ENCODE assay signal across 8 cellular contexts in the genomic region with DNA sequence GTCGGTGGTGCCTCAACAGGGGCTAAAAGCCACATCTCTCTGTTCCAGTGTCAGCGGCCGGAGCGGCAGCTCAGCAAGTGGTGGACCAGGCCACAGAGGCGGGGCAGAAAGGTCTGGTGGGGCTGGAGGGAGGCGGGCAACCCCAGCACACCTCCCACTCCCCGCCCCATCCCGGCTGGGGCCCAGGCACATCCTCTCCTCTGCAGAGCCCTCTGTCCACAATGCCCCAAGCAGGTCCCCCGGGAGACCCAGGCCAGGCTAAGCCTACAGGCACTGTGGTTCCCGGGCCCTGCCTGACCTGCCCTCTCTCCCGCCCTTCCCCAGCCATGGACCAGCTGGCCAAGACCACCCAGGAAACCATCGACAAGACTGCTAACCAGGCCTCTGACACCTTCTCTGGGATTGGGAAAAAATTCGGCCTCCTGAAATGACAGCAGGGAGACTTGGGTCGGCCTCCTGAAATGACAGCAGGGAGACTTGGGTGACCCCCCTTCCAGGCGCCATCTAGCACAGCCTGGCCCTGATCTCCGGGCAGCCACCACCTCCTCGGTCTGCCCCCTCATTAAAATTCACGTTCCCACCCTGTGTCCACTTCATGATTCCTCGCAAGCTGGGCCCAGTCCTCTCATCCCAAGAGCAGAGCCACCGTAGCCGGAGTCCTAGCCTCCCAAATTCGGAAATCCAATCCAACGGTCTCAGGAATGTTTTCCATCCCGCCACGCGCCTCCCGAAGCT.
DNase-seq lines count a peak whose midpoint lies in the region; ATAC-seq and TF ChIP-seq lines count a peak whose summit lies in the region.

No MANE protein-coding gene starts in this region.

- no peak for ATAC-seq in GM21515 (IDR thresholded peaks at IDR 0.05; ENCODE audit: unreplicated experiment)

- no peaks in the 10 kb centered on the region for H3F3A ChIP-seq in MM.1S (ENCODE audit: insufficient read depth, low read length)

- H3K9me3 ChIP-seq in MM.1S (replicated peaks; ENCODE audit: insufficient read depth, low read length) (no peaks in the 10 kb centered on the region), stomach smooth muscle (ENCODE audit: control insufficient read depth in 2 of 2, low read length in 2 of 2) (no peaks in the 10 kb centered on the region)

- H3K4me1 ChIP-seq in MM.1S (ENCODE audit: low read length) (no peaks in the 10 kb centered on the region), stomach smooth muscle (ENCODE audit: control insufficient read depth, insufficient read depth, low read length) (peaks cover 53% of the 10 kb centered on the region)

- TF ChIP-seq CTCF in MM.1S (IDR thresholded peaks at IDR 0.05; ENCODE audit: low read length) (no peak), cardiac fibroblast (IDR thresholded peaks at IDR 0.05; ENCODE audit: low read depth, low read length) (no peak)

- H3K27ac ChIP-seq in MM.1S (ENCODE audit: low read length) (no peak overlapping the region), stomach smooth muscle (ENCODE audit: low read length) (peak overlapping the region; percentile 97)

- no peaks in the 10 kb centered on the region for H3K9me2 ChIP-seq in MM.1S (replicated peaks; ENCODE audit: insufficient read depth, low read length)

- H3K36me3 ChIP-seq in MM.1S (replicated peaks; ENCODE audit: insufficient read depth, low read length): no peaks in the 10 kb centered on the region
- no peaks in the 10 kb centered on the region for H3K36me3 ChIP-seq in stomach smooth muscle (ENCODE audit: control insufficient read depth in 2 of 2, insufficient read depth in 2 of 2, low read length in 2 of 2)

- H3K4me2 ChIP-seq in MM.1S (ENCODE audit: low read depth, low read length): peak overlapping the region; percentile 75

- peak overlapping the region; percentile 61 for H3K4me3 ChIP-seq in MM.1S (ENCODE audit: low read length)
- H3K4me3 ChIP-seq in cardiac fibroblast (replicated peaks in 1 of 2; ENCODE audit: low read depth in 2 of 2, low read length in 2 of 2): peak overlapping the region; percentile 57
- H3K4me3 ChIP-seq in stomach smooth muscle (ENCODE audit: low read length in 2 of 2): peak overlapping the region; percentile 67 to 82

- H2AFZ ChIP-seq in MM.1S (ENCODE audit: low read length): peak overlapping the region; percentile 78

- H3K27me3 ChIP-seq in MM.1S (replicated peaks; ENCODE audit: insufficient read depth, low read length) (no peaks in the 10 kb centered on the region), stomach smooth muscle (ENCODE audit: control insufficient read depth in 1 of 2, insufficient read depth in 2 of 2, low read length in 2 of 2) (no peaks in the 10 kb centered on the region)

- peak; percentile 43 for DNase-seq in COLO829 (ENCODE audit: low spot score)
- DNase-seq in MM.1S: no peak
- peak; percentile 34 to 54 for DNase-seq in cardiac fibroblast (ENCODE audit: low read depth in 2 of 2)
- peak; percentile 70 for DNase-seq in kidney tubule cell (ENCODE audit: low spot score)
- no peak for DNase-seq in midbrain (lab: John Stamatoyannopoulos, UW)
- no peak for DNase-seq in stimulated activated CD4-positive, alpha-beta T cell treated with anti-CD3 and anti-CD28 coated beads, Interleukin-2, amount 100 ng/mL, for 48 hours

- H4K20me1 ChIP-seq in MM.1S (ENCODE audit: insufficient read depth, low read length): no peaks in the 10 kb centered on the region

- H3K79me2 ChIP-seq in MM.1S (ENCODE audit: low read length): no peaks in the 10 kb centered on the region

- peak overlapping the region; percentile 71 for H3K9ac ChIP-seq in MM.1S (ENCODE audit: low read length)
- peak overlapping the region; percentile 87 to 90 for H3K9ac ChIP-seq in stomach smooth muscle (ENCODE audit: low read length in 2 of 2)

Comparison
In these comparisons a context has a peak if more than half of its experiments do, and no peak if none do; other contexts are left out.
1. DNase-seq: peak in COLO829 (single experiment), cardiac fibroblast (2 of 2) and kidney tubule cell (single experiment); none in MM.1S (single experiment), midbrain (single experiment) and stimulated activated CD4-positive, alpha-beta T cell treated with anti-CD3 and anti-CD28 coated beads, Interleukin-2, amount 100 ng/mL, for 48 hours (0 of 2).
2. Peak in every context shown above with its lines, with median percentiles within 50 percentile points of each other: H3K4me3 ChIP-seq.